16 cellular contexts compared by ENCODE assay signal in genomic region chr9:137788561-137789294, GRCh38.
DNase-seq lines count a peak whose midpoint lies in the region; ATAC-seq, FAIRE-seq and TF ChIP-seq lines count a peak whose summit lies in the region.
"Had no signal": no experiment of that assay in that cellular context is flagged by ENCODE, and none has a peak within 500 bp of the region (broad histone marks: within the 10 kb centered on the region; RNA-seq: fewer than 3 reads in every experiment).

No MANE protein-coding gene starts in this region.

- DNase-seq in HepG2 (ENCODE audit: low spot score) (no peak), activated gamma-delta T cell (lab: John Stamatoyannopoulos, UW) (no peak), SHP77 treated with DMSO at 0.1 percent for 48 hours (lab: John Stamatoyannopoulos, UW) (no peak)
- DNase-seq in stimulated activated effector memory CD8-positive, alpha-beta T cell treated with anti-CD3 and anti-CD28 coated beads, Interleukin-12 subunit alpha, Interleukin-12 subunit beta, amount 100 ng/mL, for 72 hours (ENCODE audit: low spot score in 2 of 2), result no peak
- DNase-seq: activated naive CD4-positive, alpha-beta T cell treated with anti-CD3 and anti-CD28 coated beads for 36 hours; effector CD4-positive, alpha-beta T cell; mammary epithelial cell; NCI-H1436 treated with DMSO at 0.1 percent for 48 hours; nucleus accumbens; OCI-M1 had no signal

- no peak for TF ChIP-seq CTCF in brain (conservative IDR thresholded peaks at IDR 0.05)
- TF ChIP-seq CTCF in HepG2 (CRISPR knock-in tag; IDR thresholded peaks at IDR 0.05), result no peak

- H3K4me2 ChIP-seq in HepG2 (ENCODE audit: low read depth, low read length), result peak overlapping the region; percentile 59

- ATAC-seq in HepG2 (peak; percentile 9), HG03097 (IDR thresholded peaks at IDR 0.05; ENCODE audit: low FRiP score, unreplicated experiment) (no peak)
- peak; percentile 31 for ATAC-seq in stimulated activated effector memory CD8-positive, alpha-beta T cell treated with anti-CD3 and anti-CD28 coated beads, Interleukin-12 subunit alpha, Interleukin-12 subunit beta, amount 100 ng/mL, for 72 hours
- ATAC-seq: SK-N-SH treated with all-trans-retinoic acid at 6 μM for 48 hours had no signal

- FAIRE-seq in HepG2 (lab: Jason Lieb, UNC), result no peak
- FAIRE-seq: GM12892, H54 had no signal

- no peaks in the 10 kb centered on the region for H4K20me1 ChIP-seq in HepG2 (ENCODE audit: insufficient read depth, low read length)

- H3K4me1 ChIP-seq in HUES6 (ENCODE audit: control insufficient read depth, insufficient read depth, low read length) (peaks cover 18% of the 10 kb centered on the region), HepG2 (ENCODE audit: insufficient read depth, low read length) (peaks cover 62% of the 10 kb centered on the region)

- H3K27ac ChIP-seq in HUES6 (ENCODE audit: low read depth, low read length) (0 out of 2 replicates have a peak overlapping the region, but pooled peaks have one; percentile 5), HepG2 (ENCODE audit: extremely low read length, insufficient read depth, low read length) (peak overlapping the region; percentile 94)

- POLR2A ChIA-PET in HepG2 (lab: Yijun Ruan, JAX), result no interaction called here

- peaks cover 0 to 2% (median 0%) of the 10 kb centered on the region in 5 experiments for H3K9me3 Mint-ChIP-seq in brain
- H3K9me3 Mint-ChIP-seq in stimulated activated effector memory CD8-positive, alpha-beta T cell treated with anti-CD3 and anti-CD28 coated beads, Interleukin-12 subunit alpha, Interleukin-12 subunit beta, amount 100 ng/mL, for 72 hours, result no peaks in the 10 kb centered on the region
- H3K9me3 Mint-ChIP-seq: activated naive CD4-positive, alpha-beta T cell treated with anti-CD3 and anti-CD28 coated beads for 36 hours had no signal

- H3K9ac ChIP-seq in HUES6 (ENCODE audit: low read length) (peak overlapping the region; percentile 27), HepG2 (ENCODE audit: insufficient read depth, low read depth, low read length) (peak overlapping the region; percentile 62)

- H2AFZ ChIP-seq in HepG2 (ENCODE audit: low read length), result no peak overlapping the region

- BruUV-seq in HepG2 (replicated peaks; lab: Mats Ljungman, UMichigan), result no TSS peak

- H3K36me3 ChIP-seq in HUES6 (ENCODE audit: control insufficient read depth, insufficient read depth, low read length) (peaks cover 61% of the 10 kb centered on the region), HepG2 (replicated peaks in 1 of 2; ENCODE audit: control insufficient read depth in 1 of 2, insufficient read depth in 2 of 2, low read length in 2 of 2) (peaks cover 8 to 26% of the 10 kb centered on the region in 2 experiments)

- no peak for TF ChIP-seq RAD21 in HepG2 (CRISPR knock-in tag; IDR thresholded peaks at IDR 0.05)

- in situ Hi-C loops in HepG2 (cut with HindIII; ENCODE audit: extremely low pct_ligation_motif_present, low pct_unique_long_range_greater_than_20kb), result no loop called here

- H3K27me3 Mint-ChIP-seq in brain, result peaks cover 3% of the 10 kb centered on the region

- intact Hi-C loops in HepG2 (cut with micrococcal nuclease; ENCODE audit: unreplicated experiment), result loop anchor here (5.0 kb wide), 1 partner anchor 116 kb away; no protein-coding TSS in a partner anchor

- H3K4me1 Mint-ChIP-seq in brain, result peaks cover 12% of the 10 kb centered on the region
- peaks cover 22% of the 10 kb centered on the region for H3K4me1 Mint-ChIP-seq in stimulated activated effector memory CD8-positive, alpha-beta T cell treated with anti-CD3 and anti-CD28 coated beads, Interleukin-12 subunit alpha, Interleukin-12 subunit beta, amount 100 ng/mL, for 72 hours

- peak overlapping the region in 3 of 5 experiments; percentile 25 to 41 (median 28) for H3K27ac Mint-ChIP-seq in brain
- H3K27ac Mint-ChIP-seq in stimulated activated effector memory CD8-positive, alpha-beta T cell treated with anti-CD3 and anti-CD28 coated beads, Interleukin-12 subunit alpha, Interleukin-12 subunit beta, amount 100 ng/mL, for 72 hours, result peak overlapping the region; percentile 66
- H3K27ac Mint-ChIP-seq: activated naive CD4-positive, alpha-beta T cell treated with anti-CD3 and anti-CD28 coated beads for 36 hours had no signal

- CTCF ChIA-PET in HepG2 (lab: Yijun Ruan, JAX; ENCODE audit: low intra/inter-chr PET ratio, low total read pairs), result no interaction called here

- no peak for TF ChIP-seq POLR2A in HepG2 (IDR thresholded peaks at IDR 0.05; ENCODE audit: insufficient read depth in 1 of 2, low read depth in 2 of 2, low read length in 2 of 2)

- H3K9me3 ChIP-seq in HUES6 (ENCODE audit: control insufficient read depth, insufficient read depth, low read depth, low read length) (no peaks in the 10 kb centered on the region), HepG2 (ENCODE audit: low read length) (no peaks in the 10 kb centered on the region)

- peaks cover 2% of the 10 kb centered on the region for H3K79me2 ChIP-seq in HepG2 (ENCODE audit: insufficient read depth, low read length)

- peaks cover 66% of the 10 kb centered on the region for H3K36me3 Mint-ChIP-seq in brain
- H3K36me3 Mint-ChIP-seq in stimulated activated effector memory CD8-positive, alpha-beta T cell treated with anti-CD3 and anti-CD28 coated beads, Interleukin-12 subunit alpha, Interleukin-12 subunit beta, amount 100 ng/mL, for 72 hours, result peaks cover 73% of the 10 kb centered on the region

- no peak overlapping the region for H3K4me3 Mint-ChIP-seq in brain
- H3K4me3 Mint-ChIP-seq in stimulated activated effector memory CD8-positive, alpha-beta T cell treated with anti-CD3 and anti-CD28 coated beads, Interleukin-12 subunit alpha, Interleukin-12 subunit beta, amount 100 ng/mL, for 72 hours, result no peak overlapping the region
- H3K4me3 Mint-ChIP-seq: activated naive CD4-positive, alpha-beta T cell treated with anti-CD3 and anti-CD28 coated beads for 36 hours had no signal

- 90% methylated on average over 53 of the region's 59 CpGs for WGBS in HepG2 (ENCODE audit: low lambda C conversion rate)

- TF ChIP-seq EP300 in HepG2 (IDR thresholded peaks at IDR 0.05; ENCODE audit: low read depth in 2 of 2, low read length in 2 of 2) (no peak), HepG2 (CRISPR knock-in tag; IDR thresholded peaks at IDR 0.05; ENCODE audit: borderline replicate concordance) (no peak)

- H3K4me3 ChIP-seq in HUES6 (ENCODE audit: low read depth, low read length) (no peak overlapping the region), HepG2 (replicated peaks in 1 of 3; ENCODE audit: insufficient read depth in 1 of 3, low read depth in 2 of 3, low read length in 3 of 3) (peak overlapping the region in 1 of 3 experiments; percentile 30; a peak in 1 of 6 replicates)

- H3K27me3 ChIP-seq in HUES6 (ENCODE audit: control insufficient read depth, insufficient read depth, low read length) (no peaks in the 10 kb centered on the region), HepG2 (ENCODE audit: control insufficient read depth in 1 of 2, insufficient read depth in 2 of 2, low read length in 2 of 2) (no peaks in the 10 kb centered on the region)

TF ChIP-seq in HepG2, 621 proteins besides CTCF, POLR2A, EP300 and RAD21 (continues in another document):
- TF ChIP-seq RBM39 (IDR thresholded peaks at IDR 0.05; ENCODE audit: low read depth, low read length, poor library complexity, severe bottlenecking), result peak; percentile 11
- TF ChIP-seq SIN3A (IDR thresholded peaks at IDR 0.05; ENCODE audit: borderline replicate concordance, low read depth, low read length), result no peak
- no peak for TF ChIP-seq ZNF235 (CRISPR knock-in tag; IDR thresholded peaks at IDR 0.05; ENCODE audit: borderline replicate concordance)
- TF ChIP-seq ZBTB2 (CRISPR knock-in tag; IDR thresholded peaks at IDR 0.05; ENCODE audit: low read depth), result no peak
- TF ChIP-seq HNRNPLL (IDR thresholded peaks at IDR 0.05; ENCODE audit: low read depth, low read length, poor library complexity, severe bottlenecking), result peak; percentile 30
- no peak for TF ChIP-seq IRF1 (CRISPR knock-in tag; IDR thresholded peaks at IDR 0.05; ENCODE audit: low read depth)
- TF ChIP-seq XRCC5 (optimal IDR thresholded peaks at IDR 0.05; ENCODE audit: low read length), result no peak
- 0 out of 2 replicates have a peak, but pooled peaks have one; percentile 9 for TF ChIP-seq ARNTL (CRISPR knock-in tag; IDR thresholded peaks at IDR 0.05)
- no peak for TF ChIP-seq ZNF431 (CRISPR knock-in tag; IDR thresholded peaks at IDR 0.05; ENCODE audit: borderline replicate concordance, low read depth)
- 0 out of 2 replicates have a peak, but pooled peaks have one; percentile 38 for TF ChIP-seq RBFOX2 (IDR thresholded peaks at IDR 0.05; ENCODE audit: low read depth, low read length)
- 0 out of 2 replicates have a peak, but pooled peaks have one; percentile 18 for TF ChIP-seq ZBTB38 (CRISPR knock-in tag; IDR thresholded peaks at IDR 0.05)
- TF ChIP-seq STAG1 (CRISPR knock-in tag; IDR thresholded peaks at IDR 0.05), result no peak
- no peak for TF ChIP-seq ZNF704 (CRISPR knock-in tag; IDR thresholded peaks at IDR 0.05; ENCODE audit: borderline replicate concordance)
